1 cellular context compared by ENCODE assay signal in genomic region chr2:119544075-119545031, GRCh38.
A peak's percentile ranks its signal among the peaks of the same experiment; 100 is the strongest.
TF ChIP-seq lines count a peak whose summit lies in the region.

CFAP221 (plus strand) TSS chr2:119544449; CDS start chr2:119546132, 1,683 bp downstream.

TF ChIP-seq in HEK293, 187 proteins besides CTCF, POLR2A, EP300 and RAD21 (continued from another document):
- no peak for TF ChIP-seq ZNF280D (tag by site-specific recombination; IDR thresholded peaks at IDR 0.05)
- TF ChIP-seq ZSCAN30 (tag by site-specific recombination; IDR thresholded peaks at IDR 0.05), result 0 out of 2 replicates have a peak, but pooled peaks have one; percentile 30
- no peak for TF ChIP-seq ATF2 (tag by site-specific recombination; IDR thresholded peaks at IDR 0.05; ENCODE audit: low read depth)
- peak; percentile 47 for TF ChIP-seq SP2 (tag by site-specific recombination; IDR thresholded peaks at IDR 0.05)
- 0 out of 2 replicates have a peak, but pooled peaks have one; percentile 47 for TF ChIP-seq ZNF324 (tag by site-specific recombination; IDR thresholded peaks at IDR 0.05)
- TF ChIP-seq ZFHX2 (tag by site-specific recombination; conservative IDR thresholded peaks at IDR 0.05), result peak; percentile 85
- TF ChIP-seq ZBTB20 (tag by site-specific recombination; IDR thresholded peaks at IDR 0.05), result peak; percentile 92
- TF ChIP-seq ZNF580 (tag by site-specific recombination; IDR thresholded peaks at IDR 0.05), result no peak
- TF ChIP-seq ZNF596 (tag by site-specific recombination; IDR thresholded peaks at IDR 0.05), result no peak
- TF ChIP-seq ZNF354C (tag by site-specific recombination; IDR thresholded peaks at IDR 0.05; ENCODE audit: borderline replicate concordance, low read depth), result no peak
- TF ChIP-seq ZNF660 (tag by site-specific recombination; IDR thresholded peaks at IDR 0.05), result 0 out of 2 replicates have a peak, but pooled peaks have one; percentile 38
- peak; percentile 92 for TF ChIP-seq ZNF335 (tag by site-specific recombination; conservative IDR thresholded peaks at IDR 0.05)
- TF ChIP-seq ZNF37A (tag by site-specific recombination; IDR thresholded peaks at IDR 0.05), result no peak
- 0 out of 2 replicates have a peak, but pooled peaks have one; percentile 34 for TF ChIP-seq ZNF76 (tag by site-specific recombination; IDR thresholded peaks at IDR 0.05; ENCODE audit: borderline replicate concordance, low read depth)
- no peak for TF ChIP-seq ZNF138 (tag by site-specific recombination; IDR thresholded peaks at IDR 0.05; ENCODE audit: borderline replicate concordance)
- 0 out of 2 replicates have a peak, but pooled peaks have one; percentile 31 for TF ChIP-seq KLF17 (tag by site-specific recombination; IDR thresholded peaks at IDR 0.05)
- no peak for TF ChIP-seq PRDM4 (tag by site-specific recombination; IDR thresholded peaks at IDR 0.05)
- no peak for TF ChIP-seq SETDB1 (IDR thresholded peaks at IDR 0.05; ENCODE audit: insufficient read length, low read length)
- peak; percentile 46; the same call in 1 of the 2 replicates for TF ChIP-seq ZXDB (tag by site-specific recombination; IDR thresholded peaks at IDR 0.05)
- peak; percentile 99 for TF ChIP-seq PRDM10 (tag by site-specific recombination; IDR thresholded peaks at IDR 0.05)
- no peak for TF ChIP-seq RBAK (tag by site-specific recombination; IDR thresholded peaks at IDR 0.05)
- TF ChIP-seq KLF16 (tag by site-specific recombination; IDR thresholded peaks at IDR 0.05), result peak; percentile 47
- 0 out of 2 replicates have a peak, but pooled peaks have one; percentile 27 for TF ChIP-seq IKZF3 (tag by site-specific recombination; IDR thresholded peaks at IDR 0.05)
- peak; percentile 75 for TF ChIP-seq SP3 (tag by site-specific recombination; IDR thresholded peaks at IDR 0.05)
- 0 out of 2 replicates have a peak, but pooled peaks have one; percentile 24 for TF ChIP-seq SP7 (tag by site-specific recombination; IDR thresholded peaks at IDR 0.05)
- no peak for TF ChIP-seq ZNF501 (tag by site-specific recombination; IDR thresholded peaks at IDR 0.05)
- 0 out of 2 replicates have a peak, but pooled peaks have one; percentile 22 for TF ChIP-seq ZBTB48 (tag by site-specific recombination; IDR thresholded peaks at IDR 0.05)
- peak; percentile 32; the same call in 1 of the 2 replicates for TF ChIP-seq ZBTB17 (tag by site-specific recombination; IDR thresholded peaks at IDR 0.05)
- 0 out of 2 replicates have a peak, but pooled peaks have one; percentile 21 for TF ChIP-seq PATZ1 (tag by site-specific recombination; IDR thresholded peaks at IDR 0.05)
- TF ChIP-seq ZNF114 (tag by site-specific recombination; IDR thresholded peaks at IDR 0.05), result no peak
- peak; percentile 57; the same call in 1 of the 2 replicates for TF ChIP-seq KLF8 (tag by site-specific recombination; IDR thresholded peaks at IDR 0.05)
- no peak for TF ChIP-seq ZNF792 (tag by site-specific recombination; IDR thresholded peaks at IDR 0.05)
- no peak for TF ChIP-seq ZNF121 (tag by site-specific recombination; IDR thresholded peaks at IDR 0.05)
- TF ChIP-seq ZNF394 (tag by site-specific recombination; IDR thresholded peaks at IDR 0.05; ENCODE audit: borderline replicate concordance), result no peak
- peak; percentile 75 for TF ChIP-seq EGR2 (tag by site-specific recombination; IDR thresholded peaks at IDR 0.05; ENCODE audit: low read depth)
- TF ChIP-seq ZBTB11 (tag by site-specific recombination; conservative IDR thresholded peaks at IDR 0.05; ENCODE audit: low read depth), result no peak
- no peak for TF ChIP-seq ZNF155 (tag by site-specific recombination; IDR thresholded peaks at IDR 0.05)
- 0 out of 2 replicates have a peak, but pooled peaks have one; percentile 4 for TF ChIP-seq KLF1 (tag by site-specific recombination; IDR thresholded peaks at IDR 0.05)
- no peak for TF ChIP-seq YY1 (tag by site-specific recombination; IDR thresholded peaks at IDR 0.05)
- TF ChIP-seq ZNF664 (tag by site-specific recombination; IDR thresholded peaks at IDR 0.05), result no peak
- peak; percentile 42 for TF ChIP-seq ZBTB26 (tag by site-specific recombination; optimal IDR thresholded peaks at IDR 0.05)
